In the genomic region with DNA sequence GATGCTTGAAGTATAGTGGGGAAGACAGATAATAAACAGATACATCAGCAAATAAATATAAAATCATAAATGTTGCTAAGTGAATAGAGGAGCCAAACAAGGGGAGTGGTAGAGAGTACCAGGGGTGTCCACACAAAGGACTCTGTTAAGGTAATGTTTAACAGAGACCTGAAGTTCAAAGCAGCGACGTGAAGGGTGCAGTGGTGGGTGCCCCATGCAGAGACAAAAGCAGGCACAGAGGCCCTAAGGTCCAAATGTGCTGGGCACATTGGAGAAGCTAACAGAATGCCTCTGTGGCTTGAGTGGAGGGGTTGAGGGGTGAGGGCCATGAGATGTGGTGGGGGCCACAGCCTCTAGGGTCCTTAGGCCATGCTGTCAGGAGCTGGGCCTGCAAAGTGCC, we compare ENCODE assay signal across 25 cellular contexts.
A peak's percentile ranks its signal among the peaks of the same experiment; 100 is the strongest.
DNase-seq lines count a peak whose midpoint lies in the region; ATAC-seq and TF ChIP-seq lines count a peak whose summit lies in the region.
"Had no signal": no experiment of that assay in that cellular context is flagged by ENCODE, and none has a peak within 500 bp of the region (broad histone marks: within the 10 kb centered on the region; RNA-seq: fewer than 3 reads in every experiment).

No MANE protein-coding gene starts in this region.

- no peak overlapping the region for H4K8ac ChIP-seq in mesendoderm (ENCODE audit: low read depth, low read length)

- H3K18ac ChIP-seq in mesendoderm (ENCODE audit: low read length): no peak overlapping the region

- H2BK120ac ChIP-seq in mesendoderm (ENCODE audit: low read depth, low read length): no peak overlapping the region

- WGBS in endodermal cell (ENCODE audit: insufficient coverage in 1 of 2, insufficient read length in 1 of 2), 2 experiments: 89 to 92% methylated on average over 2 of the region's 2 CpGs
- WGBS in mesendoderm (ENCODE audit: extremely low coverage, insufficient coverage, low lambda C conversion rate): no CpG with 5 or more reads among the region's 2 CpGs

- H3K56ac ChIP-seq in mesendoderm (ENCODE audit: low read length): peak overlapping the region; percentile 19

- peaks cover 0 to 6% of the 10 kb centered on the region in 2 donors for H3K4me1 Mint-ChIP-seq in natural killer cell treated with Interleukin-12 subunit alpha and Interleukin-12 subunit beta and Interleukin-15 and Interleukin-18, amount 100 ng/mL, for 72 hours (ENCODE audit: low read depth in 2 of 2)
- H3K4me1 Mint-ChIP-seq in natural killer cell (no peaks in the 10 kb centered on the region), endodermal cell (no peaks in the 10 kb centered on the region)
- H3K4me1 Mint-ChIP-seq: CD4-positive, alpha-beta memory T cell; CD8-positive, alpha-beta memory T cell had no signal

- ATAC-seq in natural killer cell treated with Interleukin-12 subunit alpha and Interleukin-12 subunit beta and Interleukin-15 and Interleukin-18, amount 100 ng/mL, for 72 hours: peak; percentile 37 to 50
- ATAC-seq in natural killer cell (no peak), GM19395 (IDR thresholded peaks at IDR 0.05; ENCODE audit: unreplicated experiment) (no peak)
- ATAC-seq: GM12878 had no signal

- H3K9ac ChIP-seq in endodermal cell (ENCODE audit: extremely low read depth, low read length, poor library complexity, severe bottlenecking): no peak overlapping the region
- no peak overlapping the region for H3K9ac ChIP-seq in mesendoderm (ENCODE audit: low read length)
- H3K9ac ChIP-seq: BLaER1 had no signal

- intact Hi-C loops in natural killer cell (cut with micrococcal nuclease): no loop called here

- no peaks in the 10 kb centered on the region for H3K27me3 ChIP-seq in endodermal cell (ENCODE audit: control insufficient read depth, insufficient read depth, low read length, poor library complexity, severe bottlenecking)
- no peaks in the 10 kb centered on the region for H3K27me3 ChIP-seq in mesendoderm (ENCODE audit: insufficient read depth, low read length, poor library complexity)
- H3K27me3 ChIP-seq: BE2C, BLaER1 had no signal

- H3K4ac ChIP-seq in mesendoderm (ENCODE audit: low read depth, low read length): no peak overlapping the region

- no peak for DNase-seq in natural killer cell treated with Interleukin-12 subunit alpha and Interleukin-12 subunit beta and Interleukin-15 and Interleukin-18, amount 100 ng/mL, for 72 hours (ENCODE audit: low spot score)
- DNase-seq in natural killer cell (no peak), endodermal cell (peak; percentile 10), mesendoderm (no peak), T-helper 2 cell (no peak), NCI-H2171 (lab: John Stamatoyannopoulos, UW) (no peak)
- DNase-seq: 8988T; ACHN; BE2C; C1 segment of cervical spinal cord; CD4-positive, alpha-beta memory T cell; CD4-positive, CD25-positive, alpha-beta regulatory T cell; CD8-positive, alpha-beta memory T cell; COR-L47; DMS 273 treated with DMSO at 0.1 percent for 48 hours; DMS153; DMS53; DMS79; DND-41; EL; GDM1 had no signal

- no peak overlapping the region for H2BK5ac ChIP-seq in mesendoderm (ENCODE audit: low read length)

- H3K4me1 ChIP-seq in endodermal cell (ENCODE audit: control insufficient read depth, insufficient read depth, low read length) (no peaks in the 10 kb centered on the region), mesendoderm (ENCODE audit: control insufficient read depth, low read depth, low read length) (no peaks in the 10 kb centered on the region)
- H3K4me1 ChIP-seq: BE2C, BLaER1 had no signal

- H3K27ac ChIP-seq in endodermal cell (ENCODE audit: low read depth, low read length) (no peak overlapping the region), mesendoderm (ENCODE audit: low read depth, low read length) (no peak overlapping the region)
- H3K27ac ChIP-seq: BLaER1 had no signal

- no peaks in the 10 kb centered on the region for H3K79me2 ChIP-seq in mesendoderm (ENCODE audit: control insufficient read depth, insufficient read depth, low read length)

- H3K79me1 ChIP-seq in mesendoderm (ENCODE audit: low read length): no peaks in the 10 kb centered on the region

- no peak overlapping the region for H2BK15ac ChIP-seq in mesendoderm (replicated peaks; ENCODE audit: low read depth)

- TF ChIP-seq CTCF in natural killer cell (IDR thresholded peaks at IDR 0.05): no peak
- no peak for TF ChIP-seq CTCF in endodermal cell (conservative IDR thresholded peaks at IDR 0.05)

- H3K27ac Mint-ChIP-seq in natural killer cell treated with Interleukin-12 subunit alpha and Interleukin-12 subunit beta and Interleukin-15 and Interleukin-18, amount 100 ng/mL, for 72 hours: no peak overlapping the region
- H3K27ac Mint-ChIP-seq in natural killer cell: no peak overlapping the region
- H3K27ac Mint-ChIP-seq in endodermal cell: no peak overlapping the region
- H3K27ac Mint-ChIP-seq: CD4-positive, alpha-beta memory T cell; CD4-positive, CD25-positive, alpha-beta regulatory T cell had no signal

- H4K5ac ChIP-seq in mesendoderm (ENCODE audit: low read length): no peak overlapping the region

- H3K4me3 Mint-ChIP-seq in natural killer cell treated with Interleukin-12 subunit alpha and Interleukin-12 subunit beta and Interleukin-15 and Interleukin-18, amount 100 ng/mL, for 72 hours: no peak overlapping the region
- H3K4me3 Mint-ChIP-seq in natural killer cell (no peak overlapping the region), endodermal cell (no peak overlapping the region)
- H3K4me3 Mint-ChIP-seq: CD14-positive monocyte; CD4-positive, alpha-beta memory T cell; CD8-positive, alpha-beta memory T cell had no signal

- no peaks in the 10 kb centered on the region for H3K9me3 Mint-ChIP-seq in natural killer cell treated with Interleukin-12 subunit alpha and Interleukin-12 subunit beta and Interleukin-15 and Interleukin-18, amount 100 ng/mL, for 72 hours
- H3K9me3 Mint-ChIP-seq in natural killer cell (no peaks in the 10 kb centered on the region), endodermal cell (no peaks in the 10 kb centered on the region)
- H3K9me3 Mint-ChIP-seq: CD4-positive, CD25-positive, alpha-beta regulatory T cell; CD8-positive, alpha-beta memory T cell had no signal

- no peak overlapping the region for H3K23ac ChIP-seq in mesendoderm (ENCODE audit: low read length)

- H3K36me3 ChIP-seq in endodermal cell (ENCODE audit: control insufficient read depth, insufficient read depth, low read length): no peaks in the 10 kb centered on the region
- H3K36me3 ChIP-seq in mesendoderm (ENCODE audit: control insufficient read depth, insufficient read depth, low read length): no peaks in the 10 kb centered on the region
- H3K36me3 ChIP-seq: BE2C, BLaER1 had no signal

- H3K9me3 ChIP-seq in endodermal cell (ENCODE audit: control insufficient read depth, low read length): no peaks in the 10 kb centered on the region
- H3K9me3 ChIP-seq: BE2C, BLaER1 had no signal

- no peak overlapping the region for H3K4me2 ChIP-seq in mesendoderm (ENCODE audit: low read length)
- H3K4me2 ChIP-seq: BLaER1 had no signal

- no peaks in the 10 kb centered on the region for H3K36me3 Mint-ChIP-seq in natural killer cell treated with Interleukin-12 subunit alpha and Interleukin-12 subunit beta and Interleukin-15 and Interleukin-18, amount 100 ng/mL, for 72 hours
- H3K36me3 Mint-ChIP-seq in natural killer cell (no peaks in the 10 kb centered on the region), endodermal cell (ENCODE audit: low read depth) (no peaks in the 10 kb centered on the region)
- H3K36me3 Mint-ChIP-seq: CD14-positive monocyte; CD4-positive, alpha-beta memory T cell; CD8-positive, alpha-beta memory T cell had no signal

- no peak overlapping the region for H2AK5ac ChIP-seq in mesendoderm (ENCODE audit: low read length)

- peaks cover 0 to 5% of the 10 kb centered on the region in 2 donors for H3K27me3 Mint-ChIP-seq in natural killer cell treated with Interleukin-12 subunit alpha and Interleukin-12 subunit beta and Interleukin-15 and Interleukin-18, amount 100 ng/mL, for 72 hours
- peaks cover 3 to 5% of the 10 kb centered on the region in 2 donors for H3K27me3 Mint-ChIP-seq in natural killer cell (ENCODE audit: low read depth in 2 of 2)
- no peaks in the 10 kb centered on the region for H3K27me3 Mint-ChIP-seq in endodermal cell (ENCODE audit: insufficient read depth)
- H3K27me3 Mint-ChIP-seq: CD4-positive, alpha-beta memory T cell; CD4-positive, CD25-positive, alpha-beta regulatory T cell; CD8-positive, alpha-beta memory T cell had no signal

- no peak overlapping the region for H3K4me3 ChIP-seq in endodermal cell (ENCODE audit: low read length)
- H3K4me3 ChIP-seq in mesendoderm (ENCODE audit: low read length): no peak overlapping the region
- H3K4me3 ChIP-seq: BLaER1, GM12878 had no signal

Comparison
In these comparisons a context has a peak if more than half of its experiments do, and no peak if none do; other contexts are left out.
1. ATAC-seq: peak in natural killer cell treated with Interleukin-12 subunit alpha and Interleukin-12 subunit beta and Interleukin-15 and Interleukin-18, amount 100 ng/mL, for 72 hours (2 of 2); none in natural killer cell (0 of 3) and GM19395 (single experiment).